Comparison of ENCODE assay signal across 23 cellular contexts in genomic region chr2:39629646-39630045, GRCh38. TPM values are rescaled to one million over a fixed set of nuclear protein-coding genes. Genes with fewer than 3 reads are reported as not detected.
"Had no signal": no experiment of that assay in that cellular context is flagged by ENCODE, and none has a peak within 500 bp of the region (broad histone marks: within the 10 kb centered on the region; RNA-seq: fewer than 3 reads in every experiment).

No MANE protein-coding gene starts in this region.

- H3K27me3 ChIP-seq: SJCRH30 had no signal

- ATAC-seq: Panc1, Right ventricle myocardium inferior, SK-N-SH treated with all-trans-retinoic acid at 6 μM for 48 hours had no signal

- FAIRE-seq: HTR-8/SVneo had no signal

- H3K36me3 ChIP-seq: SJCRH30 had no signal

- DNase-seq: KBM-7, NCI-H1092, NCI-H1105 treated with DMSO at 0.1 percent for 48 hours, NCI-H1417 treated with DMSO at 0.1 percent for 48 hours, NCI-H146, NCI-H1694 treated with DMSO at 0.1 percent for 48 hours, NCI-H1930, NCI-H2081, NCI-H2107, NCI-H226, NCI-H446, NCI-H510A, NCI-H524 treated with DMSO at 0.1 percent for 48 hours, NCI-H69, NCI-H774, SHP77 treated with DMSO at 0.1 percent for 48 hours, SJCRH30 had no signal

- H3K27ac ChIP-seq: HL-60, SJCRH30 had no signal

- H3K4me3 ChIP-seq: SJCRH30 had no signal

RNA-seq across cellular contexts. Expression of gene TMEM178A, which starts 36.1 kb away (rescaled TPM):
- total RNA-seq: RPMI7951 had no signal
